Comparison of ENCODE assay signal across 9 cellular contexts in genomic region chrX:1493317-1493856, GRCh38. TPM values are rescaled to one million over a fixed set of nuclear protein-coding genes. Genes with fewer than 3 reads are reported as not detected.
A peak's percentile ranks its signal among the peaks of the same experiment; 100 is the strongest.
DNase-seq lines count a peak whose midpoint lies in the region; ATAC-seq and TF ChIP-seq lines count a peak whose summit lies in the region.
"Had no signal": no experiment of that assay in that cellular context is flagged by ENCODE, and none has a peak within 500 bp of the region (broad histone marks: within the 10 kb centered on the region; RNA-seq: fewer than 3 reads in every experiment).

No MANE protein-coding gene starts in this region.

- DNase-seq in ELF-1 (ENCODE audit: low read depth, low spot score) (peak; percentile 22), KBM-7 (peak; percentile 74), immature natural killer cell (no peak), hepatic stellate cell (ENCODE audit: low spot score) (no peak), thyroid gland (no peak), NCI-H345 treated with DMSO at 0.1 percent for 48 hours (lab: John Stamatoyannopoulos, UW; ENCODE audit: unreplicated experiment) (no peak)
- DNase-seq: GM23248 had no signal

- TF ChIP-seq POLR2A in thyroid gland (IDR thresholded peaks at IDR 0.05): no peak

- ATAC-seq in GM19397 (IDR thresholded peaks at IDR 0.05; ENCODE audit: unreplicated experiment) (peak; percentile 6), GM21447 (IDR thresholded peaks at IDR 0.05; ENCODE audit: unreplicated experiment) (no peak)

- H3K9me3 Mint-ChIP-seq in immature natural killer cell: peaks cover 0 to 2% (median 0%) of the 10 kb centered on the region in 6 donors

- H3K4me1 ChIP-seq in thyroid gland: peaks cover 0 to 4% of the 10 kb centered on the region in 2 donors

- H3K4me1 Mint-ChIP-seq in immature natural killer cell: peaks cover 42 to 60% of the 10 kb centered on the region in 2 donors

- H3K27me3 ChIP-seq in thyroid gland: no peaks in the 10 kb centered on the region

- peak overlapping the region; percentile 72 to 94 (median 82) for H3K27ac Mint-ChIP-seq in immature natural killer cell

- peaks cover 16 to 29% (median 19%) of the 10 kb centered on the region in 3 donors for H3K36me3 Mint-ChIP-seq in immature natural killer cell

- in situ Hi-C loops in KBM-7 (cut with MboI; ENCODE audit: low pct_unique_long_range_greater_than_20kb, low sequenced_read_pairs): no loop called here

- TF ChIP-seq CTCF in thyroid gland (IDR thresholded peaks at IDR 0.05): no peak

- WGBS in thyroid gland, 2 donors: 19 to 20% methylated on average over 16 of the region's 16 CpGs

- H3K36me3 ChIP-seq in thyroid gland: no peaks in the 10 kb centered on the region

- H3K4me3 Mint-ChIP-seq in immature natural killer cell: peak overlapping the region in 2 of 5 donors; percentile 18 to 60

- no peak overlapping the region for H3K27ac ChIP-seq in thyroid gland
- H3K27ac ChIP-seq: GM23248 had no signal

- H3K9me3 ChIP-seq in thyroid gland: no peaks in the 10 kb centered on the region

- H3K4me3 ChIP-seq in thyroid gland (replicated peaks in 1 of 3): no peak overlapping the region
- H3K4me3 ChIP-seq: GM23248 had no signal

- peaks cover 4 to 12% (median 7%) of the 10 kb centered on the region in 3 donors for H3K27me3 Mint-ChIP-seq in immature natural killer cell (ENCODE audit: low read depth in 3 of 3)

- intact Hi-C loops in thyroid gland (cut with DNase I): no loop called here

RNA-seq across cellular contexts. Expression of gene ASMTL, which starts 40.7 kb away (rescaled TPM):
- polyA plus RNA-seq in immature natural killer cell: 10 to 100 TPM; 58.1 to 68.6 (median 67.1) TPM
- 10 to 100 TPM; 29.7 to 56.1 (median 42.4) TPM for total RNA-seq in thyroid gland

RNA-seq across cellular contexts. Expression of gene P2RY8, which starts 43.6 kb away (rescaled TPM):
- polyA plus RNA-seq in immature natural killer cell: 100 to 1,000 TPM in 2 of 3 donors, 10 to 100 TPM in 1; 96.8 to 232 (median 119) TPM
- 10 to 100 TPM in 1 of 4 donors, 1 to 10 TPM in 3; 2.4 to 11.9 (median 3.0) TPM for total RNA-seq in thyroid gland
- total RNA-seq: GM23248 had no signal
- polyA plus RNA-seq: GM23248 had no signal

Comparison
In these comparisons a context has a peak if more than half of its experiments do, and no peak if none do; other contexts are left out.
1. DNase-seq: peak in ELF-1 (single experiment) and KBM-7 (single experiment); none in immature natural killer cell (0 of 3), hepatic stellate cell (single experiment), thyroid gland (0 of 2) and NCI-H345 treated with DMSO at 0.1 percent for 48 hours (single experiment).